ENCODE assay signal across 1 cellular context in the genomic region with DNA sequence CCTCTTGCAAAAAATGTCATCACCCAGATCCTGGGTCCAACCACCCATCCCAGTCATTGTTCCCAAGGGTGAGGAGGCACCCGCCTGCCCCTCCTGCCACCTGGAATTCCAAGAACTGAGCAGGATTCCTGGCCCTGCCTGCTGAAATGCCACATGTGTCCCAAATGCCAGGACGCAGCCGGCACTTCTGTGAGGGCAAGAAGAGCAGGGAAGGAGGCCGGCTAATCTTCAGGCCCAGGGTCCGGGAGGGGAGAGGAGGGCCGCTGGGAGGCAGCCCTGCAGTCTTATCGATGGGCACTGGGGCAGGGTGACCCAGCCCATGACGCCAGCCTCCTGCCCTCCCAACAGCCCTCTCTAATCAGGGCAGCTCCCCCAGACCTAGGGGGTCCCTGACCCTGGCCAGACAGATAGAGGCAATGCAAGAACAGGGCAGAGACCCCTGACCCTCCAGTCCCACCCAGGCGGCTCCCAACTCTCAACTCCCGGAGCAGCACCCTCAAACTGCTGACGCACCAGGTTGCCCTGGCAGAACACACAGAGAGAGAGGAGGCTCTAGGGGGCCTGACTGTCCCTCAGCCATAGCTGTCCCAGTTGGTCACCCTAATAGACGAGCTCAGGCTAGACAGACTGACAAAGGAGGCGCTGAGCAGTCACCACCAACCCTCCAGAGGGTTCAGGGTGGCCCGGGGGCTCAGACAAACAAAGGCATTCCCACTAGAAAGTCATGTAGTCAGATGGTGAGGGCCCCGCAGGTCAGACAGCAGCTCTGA.
TF ChIP-seq lines count a peak whose summit lies in the region.

No MANE protein-coding gene starts in this region.

TF ChIP-seq in IMR-90, 13 proteins besides CTCF, POLR2A, EP300 and RAD21:
- TF ChIP-seq, protein P1, sequence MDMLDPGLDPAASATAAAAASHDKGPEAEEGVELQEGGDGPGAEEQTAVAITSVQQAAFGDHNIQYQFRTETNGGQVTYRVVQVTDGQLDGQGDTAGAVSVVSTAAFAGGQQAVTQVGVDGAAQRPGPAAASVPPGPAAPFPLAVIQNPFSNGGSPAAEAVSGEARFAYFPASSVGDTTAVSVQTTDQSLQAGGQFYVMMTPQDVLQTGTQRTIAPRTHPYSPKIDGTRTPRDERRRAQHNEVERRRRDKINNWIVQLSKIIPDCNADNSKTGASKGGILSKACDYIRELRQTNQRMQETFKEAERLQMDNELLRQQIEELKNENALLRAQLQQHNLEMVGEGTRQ (IDR thresholded peaks at IDR 0.05; ENCODE audit: low read depth, low read length), result no peak
- TF ChIP-seq CHD1 (IDR thresholded peaks at IDR 0.05; ENCODE audit: low read depth, low read length) (no peak), BHLHE40 (IDR thresholded peaks at IDR 0.05; ENCODE audit: low read depth, low read length) (no peak)
- TF ChIP-seq, protein P2, sequence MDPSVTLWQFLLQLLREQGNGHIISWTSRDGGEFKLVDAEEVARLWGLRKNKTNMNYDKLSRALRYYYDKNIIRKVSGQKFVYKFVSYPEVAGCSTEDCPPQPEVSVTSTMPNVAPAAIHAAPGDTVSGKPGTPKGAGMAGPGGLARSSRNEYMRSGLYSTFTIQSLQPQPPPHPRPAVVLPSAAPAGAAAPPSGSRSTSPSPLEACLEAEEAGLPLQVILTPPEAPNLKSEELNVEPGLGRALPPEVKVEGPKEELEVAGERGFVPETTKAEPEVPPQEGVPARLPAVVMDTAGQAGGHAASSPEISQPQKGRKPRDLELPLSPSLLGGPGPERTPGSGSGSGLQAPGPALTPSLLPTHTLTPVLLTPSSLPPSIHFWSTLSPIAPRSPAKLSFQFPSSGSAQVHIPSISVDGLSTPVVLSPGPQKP (IDR thresholded peaks at IDR 0.05; ENCODE audit: borderline replicate concordance, low read depth, low read length), result no peak
